Comparison of ENCODE assay signal across 14 cellular contexts in the genomic region with DNA sequence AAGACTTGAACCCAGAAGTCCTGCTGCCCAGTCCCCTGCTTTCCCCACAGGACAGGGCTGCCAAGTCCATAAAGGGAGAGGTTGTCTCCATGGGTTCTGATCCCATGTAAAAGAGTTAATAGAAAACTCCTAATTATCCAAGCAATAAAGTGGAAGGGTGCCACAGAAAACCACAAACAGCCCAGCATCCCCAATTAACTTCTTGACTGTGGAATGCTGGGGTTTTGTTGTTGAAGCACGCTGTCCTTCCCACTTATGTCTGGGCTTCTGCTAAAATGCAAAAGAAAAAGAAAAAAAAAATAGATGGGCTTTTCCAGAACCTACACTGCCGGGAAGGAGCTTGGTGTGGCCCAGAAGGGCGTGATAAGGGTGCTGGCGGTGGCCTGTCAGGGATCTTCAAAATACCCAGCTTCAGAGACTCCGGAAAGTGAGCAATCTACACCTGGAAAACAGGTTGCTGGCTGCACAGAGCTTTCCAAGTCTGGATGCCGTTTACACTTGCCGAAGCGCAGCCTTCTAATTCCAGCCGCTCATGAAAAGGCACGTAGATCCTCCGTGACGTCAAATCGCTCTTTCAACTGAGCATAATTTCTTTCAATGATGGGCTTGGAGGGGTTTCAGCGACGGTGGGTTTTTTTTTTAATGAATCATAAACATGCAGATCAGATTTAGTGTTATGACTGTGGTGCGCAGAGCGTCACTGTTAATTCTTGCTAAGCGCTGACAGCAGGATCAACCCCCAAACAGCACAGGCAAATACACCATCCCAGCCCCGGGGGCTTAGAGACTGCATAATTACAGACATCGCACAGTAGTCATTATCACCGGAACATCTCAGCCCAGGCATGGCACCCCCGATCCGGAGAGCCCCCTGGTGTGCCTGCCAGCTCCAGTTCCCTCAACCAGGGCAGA.
DNase-seq lines count a peak whose midpoint lies in the region; FAIRE-seq and TF ChIP-seq lines count a peak whose summit lies in the region.
"Had no signal": no experiment of that assay in that cellular context is flagged by ENCODE, and none has a peak within 500 bp of the region (broad histone marks: within the 10 kb centered on the region; RNA-seq: fewer than 3 reads in every experiment).

No MANE protein-coding gene starts in this region.

- FAIRE-seq in frontal cortex (lab: Jason Lieb, UNC) = no peak

- H3K4me1 Mint-ChIP-seq in Caco-2 (ENCODE audit: low read depth, unreplicated experiment) = peaks cover 7% of the 10 kb centered on the region
- H3K4me1 Mint-ChIP-seq in activated CD4-positive, alpha-beta T cell treated with anti-CD3 and anti-CD28 coated beads, Interleukin-2, amount 10 ng/mL, durations not matched to agents 7 days and 5 days = peaks cover 8% of the 10 kb centered on the region

- peak; percentile 10 for TF ChIP-seq EP300 in neural cell (conservative IDR thresholded peaks at IDR 0.05; ENCODE audit: poor library complexity, severe bottlenecking)

- H3K9me3 ChIP-seq in Caco-2 (no peaks in the 10 kb centered on the region), neural cell (ENCODE audit: low read length) (no peaks in the 10 kb centered on the region), tibial artery (no peaks in the 10 kb centered on the region)

- no peak overlapping the region for H3K27ac Mint-ChIP-seq in Caco-2 (ENCODE audit: unreplicated experiment)
- H3K27ac Mint-ChIP-seq in activated CD4-positive, alpha-beta T cell treated with anti-CD3 and anti-CD28 coated beads, Interleukin-2, amount 10 ng/mL, durations not matched to agents 7 days and 5 days = no peak overlapping the region
- H3K27ac Mint-ChIP-seq: activated naive CD4-positive, alpha-beta T cell treated with anti-CD3 and anti-CD28 coated beads, Interleukin-2, amount 50 U/mL, for 24 hours; CD4-positive, alpha-beta memory T cell had no signal

- H3K27me3 Mint-ChIP-seq in Caco-2 (ENCODE audit: insufficient read depth, unreplicated experiment) = no peaks in the 10 kb centered on the region
- peaks cover 4% of the 10 kb centered on the region for H3K27me3 Mint-ChIP-seq in activated CD4-positive, alpha-beta T cell treated with anti-CD3 and anti-CD28 coated beads, Interleukin-2, amount 10 ng/mL, durations not matched to agents 7 days and 5 days
- H3K27me3 Mint-ChIP-seq: activated naive CD4-positive, alpha-beta T cell treated with anti-CD3 and anti-CD28 coated beads, Interleukin-2, amount 50 U/mL, for 24 hours; CD4-positive, alpha-beta memory T cell had no signal

- H3K4me3 Mint-ChIP-seq in Caco-2 (ENCODE audit: unreplicated experiment) = peak overlapping the region; percentile 64
- H3K4me3 Mint-ChIP-seq in activated CD4-positive, alpha-beta T cell treated with anti-CD3 and anti-CD28 coated beads, Interleukin-2, amount 10 ng/mL, durations not matched to agents 7 days and 5 days = no peak overlapping the region
- H3K4me3 Mint-ChIP-seq: activated naive CD4-positive, alpha-beta T cell treated with anti-CD3 and anti-CD28 coated beads, Interleukin-2, amount 50 U/mL, for 24 hours; CD4-positive, alpha-beta memory T cell had no signal

- H3F3A ChIP-seq in neural cell (ENCODE audit: insufficient read depth, low read length, poor library complexity, severe bottlenecking) = no peaks in the 10 kb centered on the region

- H3K36me3 Mint-ChIP-seq in Caco-2 (ENCODE audit: insufficient read depth, unreplicated experiment) = no peaks in the 10 kb centered on the region
- H3K36me3 Mint-ChIP-seq in activated CD4-positive, alpha-beta T cell treated with anti-CD3 and anti-CD28 coated beads, Interleukin-2, amount 10 ng/mL, durations not matched to agents 7 days and 5 days (ENCODE audit: low read depth) = no peaks in the 10 kb centered on the region
- H3K36me3 Mint-ChIP-seq: activated naive CD4-positive, alpha-beta T cell treated with anti-CD3 and anti-CD28 coated beads, Interleukin-2, amount 50 U/mL, for 24 hours; CD4-positive, alpha-beta memory T cell had no signal

- H3K36me3 ChIP-seq in Caco-2 (ENCODE audit: control insufficient read depth, insufficient read depth, low read length) (no peaks in the 10 kb centered on the region), neural cell (ENCODE audit: insufficient read depth, low read length) (no peaks in the 10 kb centered on the region), tibial artery (no peaks in the 10 kb centered on the region)

- peaks cover 14% of the 10 kb centered on the region for H3K4me1 ChIP-seq in Caco-2
- H3K4me1 ChIP-seq in tibial artery = peaks cover 0 to 38% (median 11%) of the 10 kb centered on the region in 4 donors

- H3K4me2 ChIP-seq in neural cell (ENCODE audit: low read length) = no peak overlapping the region

- H3K9me2 ChIP-seq in neural cell (ENCODE audit: insufficient read depth, low read length) = no peaks in the 10 kb centered on the region

- no peak for DNase-seq in Caco-2
- peak; percentile 32 for DNase-seq in M059J (ENCODE audit: low read depth)
- peak; percentile 61 for DNase-seq in astrocyte of the hippocampus (ENCODE audit: low read depth, low spot score)
- DNase-seq in tibial artery = no peak
- no peak for DNase-seq in activated CD4-positive, alpha-beta T cell treated with anti-CD3 and anti-CD28 coated beads, Interleukin-2, amount 10 ng/mL, durations not matched to agents 7 days and 5 days
- DNase-seq in stimulated activated CD4-positive, alpha-beta T cell treated with anti-CD3 and anti-CD28 coated beads, Interleukin-4, amount 100 ng/mL, for 4 hours = no peak
- no peak for DNase-seq in frontal cortex (ENCODE audit: low spot score in 2 of 2)
- DNase-seq: CD4-positive, alpha-beta memory T cell; cerebellar nuclear complex; NCI-H774 had no signal

- TF ChIP-seq CTCF in Caco-2 (IDR thresholded peaks at IDR 0.05; ENCODE audit: insufficient read depth in 1 of 2, low read depth in 1 of 2, low read length in 1 of 2, severe bottlenecking in 1 of 2, unreplicated experiment in 1 of 2) (no peak), neural cell (IDR thresholded peaks at IDR 0.05; ENCODE audit: poor library complexity, severe bottlenecking) (no peak), tibial artery (IDR thresholded peaks at IDR 0.05) (no peak)

- POLR2A ChIA-PET in Caco-2 (lab: Charles Lee) = no interaction called here
- POLR2A ChIA-PET in activated CD4-positive, alpha-beta T cell treated with anti-CD3 and anti-CD28 coated beads, Interleukin-2, amount 10 ng/mL, durations not matched to agents 7 days and 5 days (lab: Charles Lee) = no interaction called here

- H3K9ac ChIP-seq in neural cell (ENCODE audit: low read length) = peak overlapping the region; percentile 31

- no peak for TF ChIP-seq RAD21 in neural cell (conservative IDR thresholded peaks at IDR 0.05)

- H3K79me2 ChIP-seq in neural cell (replicated peaks; ENCODE audit: insufficient read depth, low read length) = no peaks in the 10 kb centered on the region

- H3K27me3 ChIP-seq in Caco-2 (replicated peaks; ENCODE audit: control insufficient read depth, insufficient read depth, low read length) (no peaks in the 10 kb centered on the region), neural cell (ENCODE audit: insufficient read depth, low read depth, low read length) (no peaks in the 10 kb centered on the region), tibial artery (no peaks in the 10 kb centered on the region)

- peak overlapping the region; percentile 58 for H3K27ac ChIP-seq in neural cell (ENCODE audit: low read length)
- no peak overlapping the region for H3K27ac ChIP-seq in tibial artery
- H3K27ac ChIP-seq: epithelial cell of prostate, HL-60 had no signal

- no TSS peak for BruUV-seq in Caco-2 (replicated peaks; lab: Mats Ljungman, UMichigan)

- no peak overlapping the region for H2AFZ ChIP-seq in neural cell (ENCODE audit: low read depth, low read length)

- H3K4me3 ChIP-seq in Caco-2 (ENCODE audit: low read depth, low read length) (peak overlapping the region; percentile 25), neural cell (ENCODE audit: low read length) (peak overlapping the region; percentile 38), tibial artery (no peak overlapping the region)

- no peaks in the 10 kb centered on the region for H4K20me1 ChIP-seq in neural cell (ENCODE audit: insufficient read depth)

- CTCF ChIA-PET in Caco-2 (lab: Charles Lee) = no interaction called here
- CTCF ChIA-PET in activated CD4-positive, alpha-beta T cell treated with anti-CD3 and anti-CD28 coated beads, Interleukin-2, amount 10 ng/mL, durations not matched to agents 7 days and 5 days (lab: Charles Lee) = interaction anchor here (1.1 kb wide), 1 partner anchor 89 kb away, joined by 3 read pairs; no protein-coding TSS in a partner anchor

- intact Hi-C loops in Caco-2 (cut with micrococcal nuclease; ENCODE audit: unreplicated experiment) (no loop called here), tibial artery (cut with DNase I; ENCODE audit: low total_unique reads) (no loop called here)

- H3K9me3 Mint-ChIP-seq in Caco-2 (ENCODE audit: unreplicated experiment) = no peaks in the 10 kb centered on the region
- no peaks in the 10 kb centered on the region for H3K9me3 Mint-ChIP-seq in activated CD4-positive, alpha-beta T cell treated with anti-CD3 and anti-CD28 coated beads, Interleukin-2, amount 10 ng/mL, durations not matched to agents 7 days and 5 days
- H3K9me3 Mint-ChIP-seq: activated naive CD4-positive, alpha-beta T cell treated with anti-CD3 and anti-CD28 coated beads, Interleukin-2, amount 50 U/mL, for 24 hours had no signal

TF ChIP-seq in neural cell, 6 proteins besides CTCF, POLR2A, EP300 and RAD21 (continues in another document):
- no peak for TF ChIP-seq POLR2AphosphoS5 (IDR thresholded peaks at IDR 0.05)
- no peak for TF ChIP-seq SMC3 (conservative IDR thresholded peaks at IDR 0.05; ENCODE audit: poor library complexity)
- TF ChIP-seq EZH2 (IDR thresholded peaks at IDR 0.05; ENCODE audit: borderline replicate concordance, insufficient read depth, low read length, poor library complexity, severe bottlenecking) = no peak
- no peak for TF ChIP-seq MXI1 (conservative IDR thresholded peaks at IDR 0.05; ENCODE audit: poor library complexity, severe bottlenecking)
- TF ChIP-seq TAF1 (IDR thresholded peaks at IDR 0.05; ENCODE audit: low read depth) = no peak

Comparison
In these comparisons a context has a peak if more than half of its experiments do, and no peak if none do; other contexts are left out.
1. DNase-seq: peak in M059J (single experiment) and astrocyte of the hippocampus (single experiment); none in Caco-2 (0 of 2), tibial artery (0 of 2), activated CD4-positive, alpha-beta T cell treated with anti-CD3 and anti-CD28 coated beads, Interleukin-2, amount 10 ng/mL, durations not matched to agents 7 days and 5 days (single experiment), stimulated activated CD4-positive, alpha-beta T cell treated with anti-CD3 and anti-CD28 coated beads, Interleukin-4, amount 100 ng/mL, for 4 hours (0 of 2) and frontal cortex (0 of 2).
2. H3K4me3 ChIP-seq: peak in Caco-2 (single experiment) and neural cell (single experiment); none in tibial artery (0 of 2).